In the genomic region with DNA sequence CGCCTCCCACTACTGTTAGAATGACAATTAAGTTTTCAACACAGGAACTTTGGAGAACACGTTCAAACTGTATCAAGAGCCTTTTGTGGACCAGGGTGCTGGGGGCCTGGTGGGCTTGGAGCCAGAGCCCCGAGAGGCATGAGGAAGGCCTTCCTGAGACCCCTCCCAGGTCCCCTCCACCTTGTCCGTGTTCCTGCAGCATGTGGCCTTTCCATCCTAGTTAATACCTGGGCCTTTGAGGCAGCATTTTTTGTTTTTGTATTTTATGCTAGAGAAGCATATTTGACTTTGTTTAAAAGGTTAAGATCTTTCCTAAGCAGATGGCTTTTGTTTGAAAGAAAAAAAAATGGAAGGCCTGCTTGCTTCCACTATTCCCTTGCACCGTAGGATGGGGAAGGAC, we compare ENCODE assay signal across 23 cellular contexts.
"Had no signal": no experiment of that assay in that cellular context is flagged by ENCODE, and none has a peak within 500 bp of the region (broad histone marks: within the 10 kb centered on the region; RNA-seq: fewer than 3 reads in every experiment).

No MANE protein-coding gene starts in this region.

- H3K9me3 Mint-ChIP-seq: activated CD4-positive, alpha-beta T cell treated with anti-CD3 and anti-CD28 coated beads, Interleukin-2, amount 10 ng/mL, durations not matched to agents 7 days and 5 days; activated T-cell treated with anti-CD3 and anti-CD28 coated beads, Interleukin-2, amount 50 U/mL, for 72 hours; mesothelial cell of epicardium; neural crest cell; stimulated activated naive CD8-positive, alpha-beta T cell treated with anti-CD3 and anti-CD28 coated beads, Interleukin-15, Interleukin-2, amounts not matched to agents 100 ng/mL and 50 ng/mL, for 24 hours had no signal

- H3K4me3 ChIP-seq: breast epithelium, lung, tibial nerve, vagina had no signal

- H3K4me3 Mint-ChIP-seq: activated CD4-positive, alpha-beta T cell treated with anti-CD3 and anti-CD28 coated beads, Interleukin-2, amount 10 ng/mL, durations not matched to agents 7 days and 5 days; activated T-cell treated with anti-CD3 and anti-CD28 coated beads, Interleukin-2, amount 50 U/mL, for 72 hours; mesothelial cell of epicardium; neural crest cell; stimulated activated naive CD8-positive, alpha-beta T cell treated with anti-CD3 and anti-CD28 coated beads, Interleukin-15, Interleukin-2, amounts not matched to agents 100 ng/mL and 50 ng/mL, for 24 hours had no signal

- H3K27me3 ChIP-seq: breast epithelium, tibial nerve, vagina had no signal

- ATAC-seq: activated T-cell treated with anti-CD3 and anti-CD28 coated beads, Interleukin-2, amount 50 U/mL, for 72 hours had no signal

- FAIRE-seq: astrocyte, keratinocyte had no signal

- H3K27me3 Mint-ChIP-seq: activated CD4-positive, alpha-beta T cell treated with anti-CD3 and anti-CD28 coated beads, Interleukin-2, amount 10 ng/mL, durations not matched to agents 7 days and 5 days; progenitor cell of endocrine pancreas; stimulated activated naive CD8-positive, alpha-beta T cell treated with anti-CD3 and anti-CD28 coated beads, Interleukin-15, Interleukin-2, amounts not matched to agents 100 ng/mL and 50 ng/mL, for 24 hours had no signal

- DNase-seq: activated CD4-positive, alpha-beta T cell treated with anti-CD3 and anti-CD28 coated beads, Interleukin-2, amount 10 ng/mL, durations not matched to agents 7 days and 5 days; activated gamma-delta T cell; activated T-cell treated with anti-CD3 and anti-CD28 coated beads, Interleukin-2, amount 50 U/mL, for 72 hours; cerebellar nuclear complex; dermis blood vessel endothelial cell; effector memory CD4-positive, alpha-beta T cell; foreskin melanocyte; glutamatergic neuron; hippocampal formation; stimulated activated CD4-positive, alpha-beta T cell treated with anti-CD3 and anti-CD28 coated beads, Interleukin-12 subunit alpha, Interleukin-12 subunit beta, amount 100 ng/mL, for 4 hours; stimulated activated CD4-positive, alpha-beta T cell treated with anti-CD3 and anti-CD28 coated beads, Interleukin-1b, Interleukin-23, amount 100 ng/mL, for 48 hours; stimulated activated CD8-positive, alpha-beta memory T cell treated with anti-CD3 and anti-CD28 coated beads, Interleukin-4, amount 100 ng/mL, for 48 hours had no signal

- H3K4me1 ChIP-seq: breast epithelium had no signal

- H3K9me3 ChIP-seq: breast epithelium, tibial nerve, vagina had no signal

- H3K27ac Mint-ChIP-seq: activated CD4-positive, alpha-beta T cell treated with anti-CD3 and anti-CD28 coated beads, Interleukin-2, amount 10 ng/mL, durations not matched to agents 7 days and 5 days; activated T-cell treated with anti-CD3 and anti-CD28 coated beads, Interleukin-2, amount 50 U/mL, for 72 hours; mesothelial cell of epicardium; progenitor cell of endocrine pancreas; stimulated activated naive CD8-positive, alpha-beta T cell treated with anti-CD3 and anti-CD28 coated beads, Interleukin-15, Interleukin-2, amounts not matched to agents 100 ng/mL and 50 ng/mL, for 24 hours had no signal

- H3K27ac ChIP-seq: breast epithelium, epithelial cell of prostate, vagina had no signal

- H3K36me3 ChIP-seq: breast epithelium, tibial nerve, vagina had no signal

- H3K36me3 Mint-ChIP-seq: mesothelial cell of epicardium had no signal
